8 cellular contexts compared by ENCODE assay signal in genomic region chr18:31942301-31942998, GRCh38. TPM values are rescaled to one million over a fixed set of nuclear protein-coding genes. Genes with fewer than 3 reads are reported as not detected.
DNase-seq lines count a peak whose midpoint lies in the region; ATAC-seq and TF ChIP-seq lines count a peak whose summit lies in the region.

No MANE protein-coding gene starts in this region.

- H3K27me3 ChIP-seq in SJSA1 (replicated peaks) (no peaks in the 10 kb centered on the region), kidney epithelial cell (ENCODE audit: control insufficient read depth, insufficient read depth, low read length) (no peaks in the 10 kb centered on the region)

- H3K36me3 ChIP-seq in SJSA1 (peaks cover 8% of the 10 kb centered on the region), kidney epithelial cell (ENCODE audit: control insufficient read depth, insufficient read depth, low read length) (no peaks in the 10 kb centered on the region)

- no peaks in the 10 kb centered on the region for H3K9me3 ChIP-seq in SJSA1 (replicated peaks)

- peaks cover 9% of the 10 kb centered on the region for H3K4me1 ChIP-seq in SJSA1 (replicated peaks)

- peak; percentile 42 for ATAC-seq in GM19395 (IDR thresholded peaks at IDR 0.05; ENCODE audit: unreplicated experiment)
- peak; percentile 31 for ATAC-seq in HG03442 (IDR thresholded peaks at IDR 0.05; ENCODE audit: unreplicated experiment)

- DNase-seq in COLO829 (ENCODE audit: low spot score) = peak; percentile 6
- peak in 1 of 2 experiments; percentile 51 for DNase-seq in SJSA1 (ENCODE audit: low read depth in 1 of 2, low spot score in 2 of 2)
- DNase-seq in cardiac fibroblast (ENCODE audit: low read depth in 2 of 2) = peak; percentile 54 to 57
- no peak for DNase-seq in kidney epithelial cell (ENCODE audit: low read depth)
- peak; percentile 43 to 51 for DNase-seq in stimulated activated CD4-positive, alpha-beta T cell treated with anti-CD3 and anti-CD28 coated beads, Interleukin-2, amount 100 ng/mL, for 24 hours
- no peak for DNase-seq in central memory CD4-positive, alpha-beta T cell

- H3K27ac ChIP-seq in SJSA1 = peak overlapping the region; percentile 81

- TF ChIP-seq CTCF in cardiac fibroblast (IDR thresholded peaks at IDR 0.05; ENCODE audit: low read depth, low read length) (no peak), kidney epithelial cell (IDR thresholded peaks at IDR 0.05; ENCODE audit: insufficient read depth, low read length, poor library complexity, severe bottlenecking) (no peak)

- H3K4me3 ChIP-seq in SJSA1 (peak overlapping the region; percentile 85), cardiac fibroblast (replicated peaks in 1 of 2; ENCODE audit: low read depth in 2 of 2, low read length in 2 of 2) (peak overlapping the region; percentile 91 to 96), kidney epithelial cell (ENCODE audit: low read depth, low read length) (peak overlapping the region; percentile 95)

RNA-seq across cellular contexts. Expression of gene TRAPPC8, which starts 0.5 kb away (rescaled TPM):
- total RNA-seq in SJSA1 (2014; rRNA removed; shearing (Covaris generic)) = 34.4 and 40.5 TPM in 2 replicates
- total RNA-seq in kidney epithelial cell = 28.7 and 29.4 TPM in 2 replicates

Comparison
In these comparisons a context has a peak if more than half of its experiments do, and no peak if none do; other contexts are left out.
1. DNase-seq: peak in COLO829 (single experiment), cardiac fibroblast (2 of 2) and stimulated activated CD4-positive, alpha-beta T cell treated with anti-CD3 and anti-CD28 coated beads, Interleukin-2, amount 100 ng/mL, for 24 hours (2 of 2); none in kidney epithelial cell (single experiment) and central memory CD4-positive, alpha-beta T cell (single experiment).
2. Peak in every context shown above with its lines, with median percentiles within 50 percentile points of each other: H3K4me3 ChIP-seq.